8 cellular contexts compared by ENCODE assay signal in the genomic region with DNA sequence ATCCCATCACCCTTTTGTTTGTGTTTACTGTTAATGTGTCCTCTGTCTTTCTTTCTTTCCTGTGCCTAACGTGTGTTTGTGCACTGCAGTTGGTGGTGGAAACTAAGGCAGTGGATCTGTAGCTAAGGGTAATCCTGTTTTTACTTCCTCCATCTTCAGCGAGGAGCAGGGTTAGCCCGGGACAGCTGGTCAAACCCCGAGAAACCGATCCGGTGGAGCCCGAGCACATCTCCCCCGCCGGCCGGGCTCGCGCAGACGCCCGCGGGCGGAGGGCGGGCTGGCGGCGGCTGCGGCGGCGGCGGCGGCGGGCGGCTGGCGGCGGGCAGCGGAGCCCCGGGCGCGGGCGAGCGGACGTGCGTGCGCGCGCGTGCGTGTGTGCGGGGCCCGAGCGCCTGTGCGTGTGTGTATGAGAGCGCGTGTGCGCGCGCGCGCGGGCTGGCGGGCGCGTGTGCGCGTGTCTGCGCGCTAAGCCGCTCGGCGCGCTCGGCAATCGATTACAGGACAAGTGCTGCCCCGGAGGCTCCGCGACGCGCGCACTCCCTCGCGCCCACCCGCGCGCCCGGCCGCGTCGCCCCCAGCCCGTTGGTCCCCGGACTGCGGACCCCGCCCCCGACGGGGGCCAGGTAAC.
DNase-seq lines count a peak whose midpoint lies in the region; ATAC-seq lines count a peak whose summit lies in the region.

A gene (minus strand): TSS at position 176 of the 628 bp plus-strand sequence. CDS start 2,983 bp downstream, outside the sequence.

- peak within 1 kb of the TSS; percentile 95 for H3K4me3 ChIP-seq in ACC112 (ENCODE audit: low read depth, low read length)

- DNase-seq in NCI-H2171 (lab: John Stamatoyannopoulos, UW) (peak; percentile 87), cerebellar cortex (ENCODE audit: low spot score) (peak; percentile 80), kidney glomerular epithelial cell (lab: John Stamatoyannopoulos, UW) (peak; percentile 90)
- DNase-seq in activated CD4-positive, CD25-positive, alpha-beta regulatory T cell (lab: John Stamatoyannopoulos, UW) = peak; percentile 52 to 84 (median 70)
- peak; percentile 75 for DNase-seq in stimulated activated CD4-positive, alpha-beta T cell treated with anti-CD3 and anti-CD28 coated beads, Interleukin-15, amount 100 ng/mL, for 24 hours

- no peaks in the 10 kb centered on the region for H3K36me3 ChIP-seq in ACC112 (ENCODE audit: insufficient read depth, low read length)

- ATAC-seq in GM18867 (IDR thresholded peaks at IDR 0.05; ENCODE audit: unreplicated experiment) (peak; percentile 72), HG03095 (IDR thresholded peaks at IDR 0.05; ENCODE audit: unreplicated experiment) (peak; percentile 58)

- peak within 1 kb of the TSS; percentile 96 for H2AFZ ChIP-seq in ACC112 (ENCODE audit: low read length, unreplicated experiment)

- peaks cover 20% of the 10 kb centered on the region for H3K4me1 ChIP-seq in ACC112 (ENCODE audit: control insufficient read depth, insufficient read depth, low read length, unreplicated experiment)

- no peaks in the 10 kb centered on the region for H3K27me3 ChIP-seq in ACC112 (ENCODE audit: insufficient read depth, low read length)

- H3K79me2 ChIP-seq in ACC112 (ENCODE audit: control insufficient read depth, insufficient read depth, low read length, unreplicated experiment) = peaks cover 42% of the 10 kb centered on the region

- peak within 1 kb of the TSS; percentile 85 for H3K27ac ChIP-seq in ACC112 (ENCODE audit: low read depth, low read length)

Comparison
In these comparisons a context has a peak if more than half of its experiments do, and no peak if none do; other contexts are left out.
1. Peak in every context shown above with its lines: DNase-seq, ATAC-seq, H3K4me3 ChIP-seq and H3K27ac ChIP-seq.